8 cellular contexts compared by ENCODE assay signal in the genomic region with DNA sequence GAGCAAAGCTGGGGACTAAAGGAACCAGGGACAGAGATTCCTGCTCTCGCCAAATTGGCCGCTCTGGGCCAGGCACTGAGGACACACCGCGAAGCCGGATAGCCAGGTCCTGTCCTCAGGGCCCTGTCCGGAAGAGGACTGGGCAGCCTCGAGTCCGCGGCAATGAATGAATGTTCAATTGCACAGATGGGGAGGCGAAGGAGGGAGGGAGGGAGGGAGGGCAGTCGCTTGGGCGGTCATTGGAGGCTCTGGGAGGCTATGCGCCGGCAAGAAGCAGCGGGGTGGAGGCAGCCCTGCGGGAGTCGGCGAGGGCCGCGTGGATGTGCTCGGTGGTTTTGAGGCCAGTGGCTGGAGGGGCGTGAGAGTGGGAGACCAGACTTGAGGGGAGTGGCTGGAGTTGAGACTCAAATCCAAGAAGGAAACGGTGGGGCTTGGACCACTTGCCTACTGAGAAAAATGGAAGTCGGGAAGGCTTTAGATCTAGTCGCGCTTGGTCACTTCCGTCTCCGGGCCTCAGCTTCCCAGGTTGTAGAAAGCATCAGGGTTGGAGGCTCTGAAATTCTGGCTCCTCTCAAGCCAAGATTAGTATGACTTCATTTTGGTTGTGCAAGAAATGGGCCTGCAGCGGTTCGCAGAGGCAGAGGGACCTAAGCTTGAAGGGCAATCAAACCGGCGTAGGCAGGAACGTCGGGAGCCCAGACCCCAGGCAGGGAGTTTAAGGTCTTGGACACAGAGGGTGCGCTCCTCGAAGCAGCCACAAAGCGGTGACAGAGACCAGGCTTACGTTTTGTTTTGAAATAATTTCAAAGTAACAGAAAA. TPM values are rescaled to one million over a fixed set of nuclear protein-coding genes. Genes with fewer than 3 reads are reported as not detected.
DNase-seq lines count a peak whose midpoint lies in the region; ATAC-seq and TF ChIP-seq lines count a peak whose summit lies in the region.

No MANE protein-coding gene starts in this region.

- H2AFZ ChIP-seq in OCI-LY3 (ENCODE audit: low read depth, low read length) = peak overlapping the region; percentile 68

- no peaks in the 10 kb centered on the region for H3K36me3 ChIP-seq in BJ (ENCODE audit: control insufficient read depth, insufficient read depth, low read length)
- no peaks in the 10 kb centered on the region for H3K36me3 ChIP-seq in HUES64 (ENCODE audit: insufficient read depth, low read length)
- no peaks in the 10 kb centered on the region for H3K36me3 ChIP-seq in OCI-LY3 (replicated peaks; ENCODE audit: low read depth, low read length)
- no peaks in the 10 kb centered on the region for H3K36me3 ChIP-seq in esophagus muscularis mucosa
- no peaks in the 10 kb centered on the region for H3K36me3 ChIP-seq in muscle layer of colon (ENCODE audit: insufficient read depth, low read length)

- CTCF ChIA-PET in BJ (lab: Yijun Ruan, JAX) = interaction anchor here (0.8 to 3.1 kb wide), 22 partner anchors 8 to 478 kb away, joined by 3 to 22 read pairs (median 4); no protein-coding TSS in a partner anchor

- H3K4me3 Mint-ChIP-seq in activated T-cell treated with anti-CD3 and anti-CD28 coated beads, Interleukin-2, amount 50 U/mL, for 4 hours = peak overlapping the region; percentile 87

- DNase-seq in BJ (ENCODE audit: low read depth) = peak; percentile 40
- DNase-seq in GM19240 (ENCODE audit: insufficient read length, low spot score) = peak; percentile 83
- DNase-seq in activated T-cell treated with anti-CD3 and anti-CD28 coated beads, Interleukin-2, amount 50 U/mL, for 4 hours = peak; percentile 58
- DNase-seq in esophagus muscularis mucosa (ENCODE audit: extremely low spot score) = no peak
- peak; percentile 57 for DNase-seq in stimulated activated naive CD4-positive, alpha-beta T cell treated with Interleukin-2 at 50 U/mL for 16 hours (lab: John Stamatoyannopoulos, UW)

- no peaks in the 10 kb centered on the region for H3K27me3 ChIP-seq in BJ (ENCODE audit: control insufficient read depth, insufficient read depth, low read length)
- no peaks in the 10 kb centered on the region for H3K27me3 ChIP-seq in HUES64 (ENCODE audit: insufficient read depth, low read length)
- H3K27me3 ChIP-seq in OCI-LY3 (ENCODE audit: low read depth, low read length) = no peaks in the 10 kb centered on the region
- no peaks in the 10 kb centered on the region for H3K27me3 ChIP-seq in esophagus muscularis mucosa
- no peaks in the 10 kb centered on the region for H3K27me3 ChIP-seq in muscle layer of colon (ENCODE audit: control insufficient read depth in 1 of 2, insufficient read depth in 2 of 2, low read length in 2 of 2)

- TF ChIP-seq CTCF in BJ (IDR thresholded peaks at IDR 0.05; ENCODE audit: insufficient read depth, low read depth, low read length) (peak; percentile 79), OCI-LY3 (IDR thresholded peaks at IDR 0.05; ENCODE audit: low read depth, low read length) (peak; percentile 72), esophagus muscularis mucosa (IDR thresholded peaks at IDR 0.05) (peak; percentile 71 to 80 (median 77))

- peak overlapping the region; percentile 75 for H3K9ac ChIP-seq in HUES64 (ENCODE audit: low read depth, low read length)
- H3K9ac ChIP-seq in OCI-LY3 (ENCODE audit: low read length) = peak overlapping the region; percentile 85
- peak overlapping the region; percentile 76 for H3K9ac ChIP-seq in muscle layer of colon (ENCODE audit: low read length)

- H3K36me3 Mint-ChIP-seq in activated T-cell treated with anti-CD3 and anti-CD28 coated beads, Interleukin-2, amount 50 U/mL, for 4 hours (ENCODE audit: insufficient read depth) = no peaks in the 10 kb centered on the region

- peak overlapping the region; percentile 84 for H3K27ac ChIP-seq in HUES64 (ENCODE audit: low read depth, low read length)
- peak overlapping the region; percentile 32 for H3K27ac ChIP-seq in OCI-LY3 (ENCODE audit: low read length)
- peak overlapping the region; percentile 91 to 99 (median 92) for H3K27ac ChIP-seq in esophagus muscularis mucosa (replicated peaks in 1 of 4)
- peak overlapping the region; percentile 95 for H3K27ac ChIP-seq in muscle layer of colon (ENCODE audit: low read depth, low read length)

- POLR2A ChIA-PET in BJ (lab: Charles Lee) = interaction anchor here (0.7 to 1.0 kb wide), 2 partner anchors 15 to 141 kb away, joined by 3 read pairs; no protein-coding TSS in a partner anchor

- no peaks in the 10 kb centered on the region for H3K79me2 ChIP-seq in OCI-LY3 (ENCODE audit: low read length)

- H3K4me3 ChIP-seq in BJ (ENCODE audit: low read depth, low read length) = peak overlapping the region; percentile 38
- H3K4me3 ChIP-seq in HUES64 (ENCODE audit: low read length) = peak overlapping the region; percentile 51
- H3K4me3 ChIP-seq in OCI-LY3 (ENCODE audit: low read length) = peak overlapping the region; percentile 92
- peak overlapping the region; percentile 61 to 75 (median 68) for H3K4me3 ChIP-seq in esophagus muscularis mucosa
- H3K4me3 ChIP-seq in muscle layer of colon (ENCODE audit: low read depth in 1 of 2, low read length in 2 of 2) = peak overlapping the region; percentile 72 to 87

- peak overlapping the region; percentile 84 for H3K4me2 ChIP-seq in OCI-LY3 (ENCODE audit: low read length)

- no peaks in the 10 kb centered on the region for H4K20me1 ChIP-seq in OCI-LY3 (ENCODE audit: insufficient read depth, low read length)

- no peak for TF ChIP-seq POLR2A in esophagus muscularis mucosa (IDR thresholded peaks at IDR 0.05; ENCODE audit: low read depth)

- TF ChIP-seq EP300 in esophagus muscularis mucosa (IDR thresholded peaks at IDR 0.05) = no peak

- H3K9me3 ChIP-seq in HUES64 (ENCODE audit: insufficient read depth, low read depth, low read length) (no peaks in the 10 kb centered on the region), OCI-LY3 (ENCODE audit: insufficient read depth, low read length) (no peaks in the 10 kb centered on the region), esophagus muscularis mucosa (no peaks in the 10 kb centered on the region), muscle layer of colon (ENCODE audit: low read length) (no peaks in the 10 kb centered on the region)

- H3K27me3 Mint-ChIP-seq in activated T-cell treated with anti-CD3 and anti-CD28 coated beads, Interleukin-2, amount 50 U/mL, for 4 hours (ENCODE audit: low read depth) = no peaks in the 10 kb centered on the region

- ATAC-seq in activated T-cell treated with anti-CD3 and anti-CD28 coated beads, Interleukin-2, amount 50 U/mL, for 4 hours = peak; percentile 58 to 59

- WGBS in HUES64 = 2% methylated on average over 38 of the region's 38 CpGs
- 2% methylated on average over 36 of the region's 38 CpGs for WGBS in esophagus muscularis mucosa

- no peaks in the 10 kb centered on the region for H3K9me3 Mint-ChIP-seq in activated T-cell treated with anti-CD3 and anti-CD28 coated beads, Interleukin-2, amount 50 U/mL, for 4 hours

- peaks cover 16% of the 10 kb centered on the region for H3K4me1 Mint-ChIP-seq in activated T-cell treated with anti-CD3 and anti-CD28 coated beads, Interleukin-2, amount 50 U/mL, for 4 hours (ENCODE audit: low read depth)

- intact Hi-C loops in esophagus muscularis mucosa (cut with DNase I) = loop anchor here (2.0 to 5.0 kb wide), 2 partner anchors 200 to 307 kb away; no protein-coding TSS in a partner anchor

- H3K4me1 ChIP-seq in HUES64 (ENCODE audit: insufficient read depth, low read length) (peaks cover 6% of the 10 kb centered on the region), OCI-LY3 (ENCODE audit: low read length) (peaks cover 8% of the 10 kb centered on the region), esophagus muscularis mucosa (peaks cover 57 to 62% (median 61%) of the 10 kb centered on the region in 4 donors), muscle layer of colon (ENCODE audit: insufficient read depth, low read length) (peaks cover 38% of the 10 kb centered on the region)

RNA-seq across cellular contexts. Expression of gene PLXND1, which starts 21.1 kb away (rescaled TPM):
- polyA plus RNA-seq in BJ (2011; rRNA removed) = 84.6 and 128 TPM in 2 replicates
- polyA minus RNA-seq in BJ (2011; rRNA and poly(A)+ RNA removed) = 84.0 and 88.3 TPM in 2 replicates
- 33.5 TPM for polyA plus RNA-seq in HUES64 (2013, experiment 1 of 2)
- 48.6 TPM for polyA plus RNA-seq in HUES64 (2013, experiment 2 of 2)
- total RNA-seq in activated T-cell treated with anti-CD3 and anti-CD28 coated beads, Interleukin-2, amount 50 U/mL, for 4 hours = 1 to 10 TPM; 4.8 to 6.2 (median 6.1) TPM
- 10 to 100 TPM; 50.5 to 89.9 (median 76.6) TPM for total RNA-seq in esophagus muscularis mucosa

Comparison
In these comparisons a context has a peak if more than half of its experiments do, and no peak if none do; other contexts are left out.
1. H3K4me3 ChIP-seq: peak in every context shown above with its lines; median percentile 92 in OCI-LY3; 80 in muscle layer of colon; 68 in esophagus muscularis mucosa; 51 in HUES64; 38 in BJ.
2. H3K27ac ChIP-seq: peak in every context shown above with its lines; median percentile 95 in muscle layer of colon; 92 in esophagus muscularis mucosa; 84 in HUES64; 32 in OCI-LY3.
3. RNA of gene PLXND1, which starts 21.1 kb away (total RNA-seq): 50.5 to 89.9 TPM in esophagus muscularis mucosa; 4.8 to 6.2 TPM in activated T-cell treated with anti-CD3 and anti-CD28 coated beads, Interleukin-2, amount 50 U/mL, for 4 hours; every median in the first group is over 4 times any median in the second.
4. Peak in every context shown above with its lines, with median percentiles within 50 percentile points of each other: CTCF ChIP-seq and H3K9ac ChIP-seq.